ENCODE assay signal across 8 cellular contexts in genomic region chr11:65571420-65571819, GRCh38. TPM values are rescaled to one million over a fixed set of nuclear protein-coding genes. Genes with fewer than 3 reads are reported as not detected.
DNase-seq lines count a peak whose midpoint lies in the region; ATAC-seq and TF ChIP-seq lines count a peak whose summit lies in the region.

No MANE protein-coding gene starts in this region.

- TF ChIP-seq CTCF in GM12864 (IDR thresholded peaks at IDR 0.05; ENCODE audit: low read depth, low read length, missing control alignments) (no peak), esophagus muscularis mucosa (IDR thresholded peaks at IDR 0.05) (no peak), prostate gland (IDR thresholded peaks at IDR 0.05) (no peak), left lung (IDR thresholded peaks at IDR 0.05) (no peak)

- ATAC-seq in HG02981 (IDR thresholded peaks at IDR 0.05; ENCODE audit: unreplicated experiment) (no peak), GM21576 (IDR thresholded peaks at IDR 0.05; ENCODE audit: unreplicated experiment) (no peak), left lung (no peak)

- H3K4me3 ChIP-seq in GM12864 (ENCODE audit: low read depth, low read length) (peak overlapping the region; percentile 92), SJSA1 (peak overlapping the region; percentile 80), esophagus muscularis mucosa (peak overlapping the region; percentile 78 to 98 (median 88)), prostate gland (peak overlapping the region in 1 of 2 donors; percentile 78), left lung (peak overlapping the region in 1 of 2 donors; percentile 91)

- H3K36me3 ChIP-seq in SJSA1: peaks cover 43% of the 10 kb centered on the region
- H3K36me3 ChIP-seq in esophagus muscularis mucosa: peaks cover 0 to 2% (median 0%) of the 10 kb centered on the region in 4 donors
- no peaks in the 10 kb centered on the region for H3K36me3 ChIP-seq in prostate gland
- peaks cover 0 to 6% of the 10 kb centered on the region in 2 donors for H3K36me3 ChIP-seq in left lung

- DNase-seq in GM12864 (ENCODE audit: low read depth): no peak
- DNase-seq in SJSA1 (ENCODE audit: low read depth in 1 of 2, low spot score in 2 of 2): no peak
- no peak for DNase-seq in esophagus muscularis mucosa (ENCODE audit: extremely low spot score)
- DNase-seq in prostate gland (ENCODE audit: low spot score): no peak
- no peak for DNase-seq in germinal center (ENCODE audit: low spot score)
- DNase-seq in left lung: no peak

- intact Hi-C loops in esophagus muscularis mucosa (cut with DNase I) (loop anchor here (2.0 kb wide), 1 partner anchor 31 kb away; no protein-coding TSS in a partner anchor), prostate gland (cut with DNase I) (loop anchor here (2.0 kb wide), 1 partner anchor 31 kb away; no protein-coding TSS in a partner anchor), left lung (cut with DNase I) (no loop called here)

- H3K4me1 ChIP-seq in SJSA1 (replicated peaks): peaks cover 69% of the 10 kb centered on the region
- H3K4me1 ChIP-seq in esophagus muscularis mucosa: peaks cover 57 to 85% (median 71%) of the 10 kb centered on the region in 4 donors
- peaks cover 40% of the 10 kb centered on the region for H3K4me1 ChIP-seq in prostate gland (replicated peaks)
- peaks cover 40 to 67% of the 10 kb centered on the region in 2 donors for H3K4me1 ChIP-seq in left lung

- TF ChIP-seq EP300 in esophagus muscularis mucosa (IDR thresholded peaks at IDR 0.05): no peak

- H3K27me3 ChIP-seq in SJSA1 (replicated peaks): no peaks in the 10 kb centered on the region
- no peaks in the 10 kb centered on the region for H3K27me3 ChIP-seq in esophagus muscularis mucosa
- H3K27me3 ChIP-seq in prostate gland (replicated peaks; ENCODE audit: insufficient read depth): no peaks in the 10 kb centered on the region
- H3K27me3 ChIP-seq in left lung: no peaks in the 10 kb centered on the region

- WGBS in esophagus muscularis mucosa: 54% methylated on average over 8 of the region's 9 CpGs
- 83% methylated on average over 9 of the region's 9 CpGs for WGBS in prostate gland

- TF ChIP-seq POLR2A in esophagus muscularis mucosa (IDR thresholded peaks at IDR 0.05; ENCODE audit: low read depth) (no peak), prostate gland (IDR thresholded peaks at IDR 0.05) (no peak)

- H3K27ac ChIP-seq in SJSA1 (no peak overlapping the region), esophagus muscularis mucosa (replicated peaks in 1 of 4) (peak overlapping the region; percentile 95 to 99 (median 96)), prostate gland (peak overlapping the region; percentile 96), left lung (peak overlapping the region in 1 of 2 donors; percentile 99)

- H3K9me3 ChIP-seq in SJSA1 (replicated peaks): no peaks in the 10 kb centered on the region
- H3K9me3 ChIP-seq in esophagus muscularis mucosa: no peaks in the 10 kb centered on the region
- no peaks in the 10 kb centered on the region for H3K9me3 ChIP-seq in prostate gland
- no peaks in the 10 kb centered on the region for H3K9me3 ChIP-seq in left lung

RNA-seq across cellular contexts. Expression of gene FAM89B, which starts 0.9 kb away (rescaled TPM):
- total RNA-seq in SJSA1 (2014; rRNA removed; shearing (Covaris generic)): 35.1 and 64.9 TPM in 2 replicates
- total RNA-seq in esophagus muscularis mucosa (10 to 100 TPM; 47.9 to 90.4 (median 75.0) TPM), prostate gland (10 to 100 TPM; 68.6 to 92.6 TPM), left lung (10 to 100 TPM; 47.1 to 57.5 TPM)

RNA-seq across cellular contexts. Expression of gene ZNRD2, which starts 1.1 kb away (rescaled TPM):
- 109 and 111 TPM in 2 replicates for total RNA-seq in SJSA1 (2014; rRNA removed; shearing (Covaris generic))
- total RNA-seq in esophagus muscularis mucosa (10 to 100 TPM; 43.6 to 77.3 (median 63.3) TPM), prostate gland (10 to 100 TPM; 72.8 to 98.1 TPM), left lung (10 to 100 TPM; 21.7 to 32.3 TPM)

RNA-seq across cellular contexts. Expression of gene EHBP1L1, which starts 4.4 kb away (rescaled TPM):
- 103 and 107 TPM in 2 replicates for total RNA-seq in SJSA1 (2014; rRNA removed; shearing (Covaris generic))
- 100 to 1,000 TPM; 186 to 472 (median 293) TPM for total RNA-seq in esophagus muscularis mucosa
- total RNA-seq in prostate gland: 10 to 100 TPM; 68.2 to 98.7 TPM
- 100 to 1,000 TPM in 1 of 2 donors, 10 to 100 TPM in 1; 57.0 to 133 TPM for total RNA-seq in left lung

RNA-seq across cellular contexts. Expression of gene LTBP3, which starts 13.3 kb away (rescaled TPM):
- total RNA-seq in SJSA1 (2014; rRNA removed; shearing (Covaris generic)): 22.9 and 52.0 TPM in 2 replicates
- total RNA-seq in esophagus muscularis mucosa: 100 to 1,000 TPM; 107 to 208 (median 137) TPM
- total RNA-seq in prostate gland: 100 to 1,000 TPM; 220 to 234 TPM
- 100 to 1,000 TPM in 1 of 2 donors, 10 to 100 TPM in 1; 70.8 to 157 TPM for total RNA-seq in left lung

RNA-seq across cellular contexts. Expression of gene KCNK7, which starts 24.2 kb away (rescaled TPM):
- total RNA-seq in SJSA1 (2014; rRNA removed; shearing (Covaris generic)): 0.13 TPM in 1 of 2 replicates, not detected in the other
- 1 to 10 TPM in 3 of 4 donors, under 1 TPM in 1; 0.99 to 1.2 (median 1.2) TPM for total RNA-seq in esophagus muscularis mucosa
- under 1 TPM in 1 of 2 donors, not detected in 1; 0.74 TPM for total RNA-seq in prostate gland
- total RNA-seq in left lung: 1 to 10 TPM in 1 of 2 donors, not detected in 1; 2.0 TPM

Comparison
In these comparisons a context has a peak if more than half of its experiments do, and no peak if none do; other contexts are left out.
1. intact Hi-C loops: an anchor here in esophagus muscularis mucosa (2.0 kb wide) and prostate gland (2.0 kb wide); none called in left lung.